Comparison of ENCODE assay signal across 14 cellular contexts in the genomic region with DNA sequence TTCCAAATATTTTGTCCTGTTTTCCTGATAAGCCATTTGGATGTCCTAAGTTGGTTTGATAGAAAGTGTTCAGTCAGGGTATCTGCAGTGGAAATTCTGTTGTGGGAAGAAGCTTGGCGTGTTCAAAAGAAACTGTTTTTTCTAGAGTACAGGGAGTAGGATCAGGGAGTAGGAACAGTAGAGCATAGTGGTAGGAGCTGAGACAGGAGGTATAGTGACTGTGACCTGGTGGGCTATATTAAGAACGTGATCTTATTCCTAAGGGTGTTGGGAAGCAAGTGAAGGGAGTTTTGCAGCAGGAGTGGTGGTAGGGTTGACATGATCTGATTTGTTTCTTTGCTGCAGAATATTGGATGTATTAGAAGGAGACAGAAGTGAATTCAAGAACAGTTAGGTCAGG.
DNase-seq lines count a peak whose midpoint lies in the region; ATAC-seq, FAIRE-seq and TF ChIP-seq lines count a peak whose summit lies in the region.
"Had no signal": no experiment of that assay in that cellular context is flagged by ENCODE, and none has a peak within 500 bp of the region (broad histone marks: within the 10 kb centered on the region; RNA-seq: fewer than 3 reads in every experiment).

No MANE protein-coding gene starts in this region.

- H3K4me2 ChIP-seq in HCT116 (ENCODE audit: low read length) (peak overlapping the region; percentile 49; the same call in 1 of the 2 replicates), astrocyte (ENCODE audit: low read length) (peak overlapping the region; percentile 33)
- H3K4me2 ChIP-seq: BLaER1 had no signal

- TF ChIP-seq RAD21 in HCT116 (IDR thresholded peaks at IDR 0.05; ENCODE audit: low read depth) = no peak

- H3K4me3 Mint-ChIP-seq in astrocyte (ENCODE audit: unreplicated experiment) = no peak overlapping the region
- H3K4me3 Mint-ChIP-seq in CD8-positive, alpha-beta memory T cell = no peak overlapping the region

- no peak overlapping the region for H3K27ac ChIP-seq in HCT116 (ENCODE audit: low read depth, low read length)
- no peak overlapping the region for H3K27ac ChIP-seq in astrocyte (ENCODE audit: low read depth, low read length)
- peak overlapping the region in 2 of 4 donors; percentile 29 to 31 for H3K27ac ChIP-seq in gastrocnemius medialis
- no peak overlapping the region for H3K27ac ChIP-seq in CD8-positive, alpha-beta memory T cell (ENCODE audit: low read depth, low read length)
- H3K27ac ChIP-seq: 22Rv1, BLaER1 had no signal

- H3K4me1 ChIP-seq in HCT116 (ENCODE audit: control insufficient read depth in 1 of 2, insufficient read depth in 2 of 2, low read length in 2 of 2) (peaks cover 20 to 29% of the 10 kb centered on the region in 2 experiments), astrocyte (ENCODE audit: insufficient read depth, low read length) (peaks cover 24% of the 10 kb centered on the region), gastrocnemius medialis (peaks cover 26 to 41% of the 10 kb centered on the region in 2 donors)
- H3K4me1 ChIP-seq in CD8-positive, alpha-beta memory T cell (ENCODE audit: insufficient read depth, low read length) = no peaks in the 10 kb centered on the region
- H3K4me1 ChIP-seq: BLaER1 had no signal

- ATAC-seq in Right ventricle myocardium superior (ENCODE audit: poor library complexity) (peak; percentile 73), left cardiac atrium (no peak), HCT116 (peak; percentile 35; the same call in 1 of the 2 replicates), gastrocnemius medialis (peak; percentile 86 to 89), HG03280 (IDR thresholded peaks at IDR 0.05; ENCODE audit: unreplicated experiment) (no peak)

- H3K27me3 ChIP-seq in HCT116 (ENCODE audit: insufficient read depth, low read length) = no peaks in the 10 kb centered on the region
- H3K27me3 ChIP-seq in astrocyte (ENCODE audit: insufficient read depth, low read length) = peaks cover 2% of the 10 kb centered on the region
- H3K27me3 ChIP-seq in gastrocnemius medialis = no peaks in the 10 kb centered on the region
- no peaks in the 10 kb centered on the region for H3K27me3 ChIP-seq in CD8-positive, alpha-beta memory T cell (ENCODE audit: insufficient read depth, low read length, poor library complexity, severe bottlenecking)
- H3K27me3 ChIP-seq: BLaER1 had no signal

- TF ChIP-seq CTCF in HCT116 (IDR thresholded peaks at IDR 0.05 in 2 of 3, conservative IDR thresholded peaks at IDR 0.05 in 1 of 3; ENCODE audit: borderline replicate concordance in 1 of 3, insufficient read depth in 1 of 3, low read depth in 2 of 3, low read length in 2 of 3) (no peak), astrocyte (IDR thresholded peaks at IDR 0.05; ENCODE audit: insufficient read depth, low read depth, low read length) (no peak), gastrocnemius medialis (IDR thresholded peaks at IDR 0.05 in 4 of 5, conservative IDR thresholded peaks at IDR 0.05 in 1 of 5) (no peak)

- intact Hi-C loops in Right ventricle myocardium superior (cut with DNase I) = no loop called here
- intact Hi-C loops in left cardiac atrium (cut with DNase I) = no loop called here
- intact Hi-C loops in HCT116 (cut with micrococcal nuclease) = no loop called here
- intact Hi-C loops in gastrocnemius medialis (cut with DNase I; ENCODE audit: low total_unique reads) = no loop called here

- no peaks in the 10 kb centered on the region for H3K9me3 Mint-ChIP-seq in astrocyte (ENCODE audit: unreplicated experiment)
- no peaks in the 10 kb centered on the region for H3K9me3 Mint-ChIP-seq in CD8-positive, alpha-beta memory T cell

- no peaks in the 10 kb centered on the region for H3K36me3 Mint-ChIP-seq in astrocyte (ENCODE audit: low read depth, unreplicated experiment)
- H3K36me3 Mint-ChIP-seq in CD8-positive, alpha-beta memory T cell = no peaks in the 10 kb centered on the region

- no peak overlapping the region for H3K4me3 ChIP-seq in HCT116 (replicated peaks in 1 of 2; ENCODE audit: low read depth in 1 of 2, low read length in 2 of 2)
- H3K4me3 ChIP-seq in astrocyte (ENCODE audit: insufficient read depth, low read depth, low read length) = no peak overlapping the region
- H3K4me3 ChIP-seq in gastrocnemius medialis = no peak overlapping the region
- H3K4me3 ChIP-seq in CD8-positive, alpha-beta memory T cell (ENCODE audit: low read length) = no peak overlapping the region
- H3K4me3 ChIP-seq: BLaER1 had no signal

- H4K20me1 ChIP-seq in HCT116 (ENCODE audit: insufficient read depth) = no peaks in the 10 kb centered on the region
- no peaks in the 10 kb centered on the region for H4K20me1 ChIP-seq in astrocyte (ENCODE audit: insufficient read depth, low read length)
- H4K20me1 ChIP-seq: BLaER1 had no signal

- RAD21 ChIA-PET in HCT116 (lab: Charles Lee; ENCODE audit: low non-redundant PET in 1 of 2, low total read pairs in 2 of 2, uncharacterized antibody in 2 of 2, unreplicated experiment in 2 of 2) = no interaction called here

- no peak overlapping the region for H3K9ac ChIP-seq in HCT116 (ENCODE audit: low read length)
- H3K9ac ChIP-seq in astrocyte (ENCODE audit: low read length) = no peak overlapping the region
- H3K9ac ChIP-seq: BLaER1 had no signal

- H3K79me2 ChIP-seq in HCT116 (ENCODE audit: insufficient read depth, low read length) (no peaks in the 10 kb centered on the region), astrocyte (ENCODE audit: insufficient read depth, low read length) (no peaks in the 10 kb centered on the region)

- H2AFZ ChIP-seq in HCT116 (ENCODE audit: low read depth, low read length, poor library complexity, severe bottlenecking) = no peak overlapping the region
- no peak overlapping the region for H2AFZ ChIP-seq in astrocyte (ENCODE audit: low read depth, low read length)

- H3K9me3 ChIP-seq in HCT116 (ENCODE audit: control insufficient read depth in 1 of 2, insufficient read depth in 1 of 2, low read depth in 1 of 2, low read length in 2 of 2) (no peaks in the 10 kb centered on the region), astrocyte (ENCODE audit: insufficient read depth, low read depth, low read length) (no peaks in the 10 kb centered on the region), gastrocnemius medialis (no peaks in the 10 kb centered on the region)
- no peaks in the 10 kb centered on the region for H3K9me3 ChIP-seq in CD8-positive, alpha-beta memory T cell (ENCODE audit: low read length)
- H3K9me3 ChIP-seq: BLaER1 had no signal

- no peaks in the 10 kb centered on the region for H3K27me3 Mint-ChIP-seq in astrocyte (ENCODE audit: low read depth, unreplicated experiment)
- peaks cover 0 to 7% of the 10 kb centered on the region in 2 donors for H3K27me3 Mint-ChIP-seq in CD8-positive, alpha-beta memory T cell

- H3K9me2 ChIP-seq in HCT116 (ENCODE audit: insufficient read depth) = no peaks in the 10 kb centered on the region

- FAIRE-seq in astrocyte (lab: Jason Lieb, UNC) = peak; percentile 85
- FAIRE-seq: GM19239 had no signal

- no peak for TF ChIP-seq POLR2A in HCT116 (IDR thresholded peaks at IDR 0.05; ENCODE audit: borderline replicate concordance, extremely low read depth, insufficient read depth, insufficient read length)
- no peak for TF ChIP-seq POLR2A in gastrocnemius medialis (IDR thresholded peaks at IDR 0.05)

- H3K36me3 ChIP-seq in HCT116 (ENCODE audit: control insufficient read depth in 1 of 2, insufficient read depth in 2 of 2, low read length in 2 of 2) = no peaks in the 10 kb centered on the region
- H3K36me3 ChIP-seq in astrocyte (ENCODE audit: insufficient read depth, low read length) = no peaks in the 10 kb centered on the region
- H3K36me3 ChIP-seq in gastrocnemius medialis = no peaks in the 10 kb centered on the region
- no peaks in the 10 kb centered on the region for H3K36me3 ChIP-seq in CD8-positive, alpha-beta memory T cell (ENCODE audit: insufficient read depth, low read length)
- H3K36me3 ChIP-seq: BLaER1 had no signal

- H3K27ac Mint-ChIP-seq in astrocyte (ENCODE audit: unreplicated experiment) = no peak overlapping the region
- H3K27ac Mint-ChIP-seq in CD8-positive, alpha-beta memory T cell = no peak overlapping the region

- POLR2A ChIA-PET in HCT116 (lab: Charles Lee) = no interaction called here
- POLR2A ChIA-PET in CD8-positive, alpha-beta memory T cell (lab: Charles Lee) = no interaction called here

- in situ Hi-C loops in gastrocnemius medialis (cut with MboI; ENCODE audit: low sequenced_read_pairs in 4 of 4) = loop anchor here in 3 of 4 donors (10.0 to 25.0 kb wide), 3 partner anchors 469 to 494 kb away; no protein-coding TSS in a partner anchor

- CTCF ChIA-PET in HCT116 (lab: Charles Lee) = no interaction called here
- CTCF ChIA-PET in CD8-positive, alpha-beta memory T cell (lab: Charles Lee) = no interaction called here

- peaks cover 27% of the 10 kb centered on the region for H3K4me1 Mint-ChIP-seq in astrocyte (ENCODE audit: low read depth, unreplicated experiment)
- H3K4me1 Mint-ChIP-seq in CD8-positive, alpha-beta memory T cell = no peaks in the 10 kb centered on the region

- no peak for DNase-seq in Right ventricle myocardium superior
- DNase-seq in left cardiac atrium = no peak
- no peak for DNase-seq in HCT116 (ENCODE audit: low read depth, low spot score)
- no peak for DNase-seq in astrocyte (ENCODE audit: low read depth)
- DNase-seq in gastrocnemius medialis = no peak
- no peak for DNase-seq in CD8-positive, alpha-beta memory T cell
- no peak for DNase-seq in NCI-H510A treated with DMSO at 0.1 percent for 48 hours (lab: John Stamatoyannopoulos, UW)
- DNase-seq: AML-193, DMS53, GF-D8 had no signal

- BruUV-seq in HCT116 (replicated peaks; lab: Mats Ljungman, UMichigan) = no TSS peak

TF ChIP-seq in HCT116, 20 proteins besides CTCF, POLR2A, EP300 and RAD21 (continues in another document):
- no peak for TF ChIP-seq EZH2 (IDR thresholded peaks at IDR 0.05)

Comparison
In these comparisons a context has a peak if more than half of its experiments do, and no peak if none do; other contexts are left out.
1. ATAC-seq: peak in Right ventricle myocardium superior (single experiment), HCT116 (single experiment) and gastrocnemius medialis (2 of 2); none in left cardiac atrium (0 of 2) and HG03280 (single experiment).